ENCODE assay signal across 8 cellular contexts in the genomic region with DNA sequence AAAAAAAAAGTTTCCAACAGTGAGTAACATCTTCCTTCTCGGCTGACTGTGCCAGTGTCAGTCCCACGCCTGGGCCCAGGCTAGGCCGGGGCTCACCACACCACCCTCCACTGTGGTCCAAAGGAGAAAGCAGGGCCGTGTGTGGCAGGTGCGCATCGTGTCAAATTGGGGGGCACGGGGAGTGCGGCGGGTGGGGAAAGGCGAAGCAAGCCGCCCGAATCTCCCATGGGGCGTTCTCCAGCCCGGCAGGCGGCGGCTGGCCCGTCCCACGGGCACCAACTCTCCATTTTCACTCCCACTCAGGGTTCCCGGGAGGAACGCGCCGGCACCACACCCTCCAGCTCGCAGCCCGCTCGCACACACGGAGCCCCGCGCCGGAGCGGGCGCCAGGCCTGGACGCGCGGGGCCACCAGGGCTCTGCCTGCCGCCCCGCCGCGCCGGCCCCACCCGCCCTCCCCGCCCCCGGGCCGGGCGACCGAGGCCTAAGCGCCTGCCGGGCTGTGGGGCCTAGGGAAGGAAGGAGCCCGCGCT. TPM values are rescaled to one million over a fixed set of nuclear protein-coding genes. Genes with fewer than 3 reads are reported as not detected.
DNase-seq lines count a peak whose midpoint lies in the region; ATAC-seq and TF ChIP-seq lines count a peak whose summit lies in the region.

No MANE protein-coding gene starts in this region.

- TF ChIP-seq CTCF in CD14-positive monocyte (IDR thresholded peaks at IDR 0.05), result no peak
- TF ChIP-seq CTCF in MM.1S (IDR thresholded peaks at IDR 0.05; ENCODE audit: low read length), result no peak
- TF ChIP-seq CTCF in esophagus squamous epithelium (IDR thresholded peaks at IDR 0.05), result no peak
- no peak for TF ChIP-seq CTCF in nephron (IDR thresholded peaks at IDR 0.05; ENCODE audit: unreplicated experiment in 3 of 3)

- no peaks in the 10 kb centered on the region for H3K36me3 ChIP-seq in MM.1S (replicated peaks; ENCODE audit: insufficient read depth, low read length)
- no peaks in the 10 kb centered on the region for H3K36me3 ChIP-seq in esophagus squamous epithelium

- H3K27me3 Mint-ChIP-seq in CD14-positive monocyte (ENCODE audit: low read depth in 3 of 3) (peaks cover 0 to 3% (median 1%) of the 10 kb centered on the region in 3 donors), nephron (ENCODE audit: low read depth) (peaks cover 4% of the 10 kb centered on the region)

- peaks cover 22% of the 10 kb centered on the region for H4K20me1 ChIP-seq in MM.1S (ENCODE audit: insufficient read depth, low read length)

- peaks cover 24% of the 10 kb centered on the region for H3K4me1 ChIP-seq in MM.1S (ENCODE audit: low read length)
- H3K4me1 ChIP-seq in esophagus squamous epithelium, result peaks cover 12 to 56% (median 22%) of the 10 kb centered on the region in 3 donors

- H3K4me1 Mint-ChIP-seq in CD14-positive monocyte (peaks cover 27% of the 10 kb centered on the region), nephron (peaks cover 30% of the 10 kb centered on the region)

- peak overlapping the region; percentile 90 for H3K9ac ChIP-seq in MM.1S (ENCODE audit: low read length)

- H3K9me3 Mint-ChIP-seq in CD14-positive monocyte (peaks cover 0 to 2% (median 0%) of the 10 kb centered on the region in 7 donors), nephron (peaks cover 2% of the 10 kb centered on the region)

- H3K27ac ChIP-seq in MM.1S (ENCODE audit: low read length) (peak overlapping the region; percentile 93), esophagus squamous epithelium (peak overlapping the region; percentile 97 to 100 (median 100))

- H3K4me3 Mint-ChIP-seq in CD14-positive monocyte (peak overlapping the region; percentile 91 to 92), nephron (peak overlapping the region; percentile 89 to 93 (median 91))

- DNase-seq in CD14-positive monocyte (ENCODE audit: low spot score) (peak; percentile 46), MM.1S (no peak), activated T-cell treated with anti-CD3 and anti-CD28 coated beads for 24 hours (ENCODE audit: low read depth) (peak; percentile 42), esophagus squamous epithelium (lab: John Stamatoyannopoulos, UW) (no peak)
- peak; percentile 53 for DNase-seq in stimulated activated naive CD4-positive, alpha-beta T cell treated with Interleukin-2 at 50 U/mL for 16 hours (lab: John Stamatoyannopoulos, UW)

- intact Hi-C loops in CD14-positive monocyte (cut with micrococcal nuclease), result loop anchor here (5.0 kb wide), 2 partner anchors 44 to 781 kb away; partner anchors contain the start of gene BTG1 (in 1 of the 2)
- intact Hi-C loops in esophagus squamous epithelium (cut with DNase I), result no loop called here

- H2AFZ ChIP-seq in MM.1S (ENCODE audit: low read length), result peak overlapping the region; percentile 72

- no peaks in the 10 kb centered on the region for H3K9me3 ChIP-seq in MM.1S (replicated peaks; ENCODE audit: insufficient read depth, low read length)
- H3K9me3 ChIP-seq in esophagus squamous epithelium, result no peaks in the 10 kb centered on the region

- H3K79me2 ChIP-seq in MM.1S (ENCODE audit: low read length), result peaks cover 47% of the 10 kb centered on the region

- peaks cover 21% of the 10 kb centered on the region for H3F3A ChIP-seq in MM.1S (ENCODE audit: insufficient read depth, low read length)

- no peaks in the 10 kb centered on the region for H3K9me2 ChIP-seq in MM.1S (replicated peaks; ENCODE audit: insufficient read depth, low read length)

- H3K4me3 ChIP-seq in MM.1S (ENCODE audit: low read length) (peak overlapping the region; percentile 85), esophagus squamous epithelium (peak overlapping the region; percentile 75 to 98 (median 90))

- no peaks in the 10 kb centered on the region for H3K27me3 ChIP-seq in MM.1S (replicated peaks; ENCODE audit: insufficient read depth, low read length)
- no peaks in the 10 kb centered on the region for H3K27me3 ChIP-seq in esophagus squamous epithelium

- no peak for TF ChIP-seq POLR2A in esophagus squamous epithelium (IDR thresholded peaks at IDR 0.05)

- H3K4me2 ChIP-seq in MM.1S (ENCODE audit: low read depth, low read length), result peak overlapping the region; percentile 91

- H3K36me3 Mint-ChIP-seq in CD14-positive monocyte (peaks cover 1 to 12% of the 10 kb centered on the region in 2 donors), nephron (ENCODE audit: low read depth) (peaks cover 6% of the 10 kb centered on the region)

- ATAC-seq in GM21576 (IDR thresholded peaks at IDR 0.05; ENCODE audit: unreplicated experiment) (peak; percentile 19), GM19452 (IDR thresholded peaks at IDR 0.05; ENCODE audit: unreplicated experiment) (no peak)

- 0 to 5% methylated on average over 4 to 11 of the region's 49 CpGs for WGBS in esophagus squamous epithelium, 2 donors

- peak overlapping the region; percentile 92 to 99 (median 97) for H3K27ac Mint-ChIP-seq in CD14-positive monocyte
- peak overlapping the region; percentile 88 to 99 (median 92) for H3K27ac Mint-ChIP-seq in nephron

RNA-seq across cellular contexts. Expression of gene EEA1, which starts 0.6 kb away (rescaled TPM):
- polyA plus RNA-seq in CD14-positive monocyte, result 10 to 100 TPM in 1 of 2 donors, 1 to 10 TPM in 1; 3.6 to 10.7 TPM
- total RNA-seq in esophagus squamous epithelium, result 10 to 100 TPM; 17.2 to 58.1 (median 31.0) TPM

Comparison
In these comparisons a context has a peak if more than half of its experiments do, and no peak if none do; other contexts are left out.
1. DNase-seq: peak in CD14-positive monocyte (single experiment), activated T-cell treated with anti-CD3 and anti-CD28 coated beads for 24 hours (single experiment) and stimulated activated naive CD4-positive, alpha-beta T cell treated with Interleukin-2 at 50 U/mL for 16 hours (single experiment); none in MM.1S (single experiment) and esophagus squamous epithelium (single experiment).